ENCODE assay signal across 27 cellular contexts in the genomic region with DNA sequence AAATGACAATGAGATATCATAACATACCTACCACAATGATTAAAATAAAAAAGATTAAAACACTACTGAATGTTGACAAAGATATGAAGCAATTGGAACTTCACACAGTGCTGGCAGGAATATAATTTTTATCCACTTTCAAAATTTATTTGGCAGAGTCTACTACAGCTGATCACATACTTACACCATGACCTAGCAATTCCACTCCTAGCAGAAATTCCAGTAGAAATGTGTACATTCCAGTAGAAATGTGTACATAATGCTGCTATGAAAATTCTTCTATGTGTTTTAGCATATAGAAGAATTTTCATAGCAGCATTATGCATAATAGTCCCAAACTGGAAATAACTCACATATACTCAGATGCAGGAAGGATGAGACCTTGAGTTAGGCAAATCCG. TPM values are rescaled to one million over a fixed set of nuclear protein-coding genes. Genes with fewer than 3 reads are reported as not detected.
DNase-seq lines count a peak whose midpoint lies in the region; ATAC-seq and TF ChIP-seq lines count a peak whose summit lies in the region.
"Had no signal": no experiment of that assay in that cellular context is flagged by ENCODE, and none has a peak within 500 bp of the region (broad histone marks: within the 10 kb centered on the region; RNA-seq: fewer than 3 reads in every experiment).

No MANE protein-coding gene starts in this region.

- H3K27me3 Mint-ChIP-seq in HFFc6 (ENCODE audit: insufficient read depth) = no peaks in the 10 kb centered on the region; the same call in 1 of the 2 replicates

- intact Hi-C loops in A673 (cut with micrococcal nuclease; ENCODE audit: unreplicated experiment) (no loop called here), mammary epithelial cell (cut with micrococcal nuclease) (no loop called here), right cardiac atrium (cut with DNase I) (no loop called here)

- peaks cover 6% of the 10 kb centered on the region; the same call in 1 of the 2 replicates for H3K36me3 Mint-ChIP-seq in HFFc6 (ENCODE audit: low read depth)

- TF ChIP-seq CTCF in A673 (conservative IDR thresholded peaks at IDR 0.05; ENCODE audit: low read depth, low read length) (no peak), HFFc6 (IDR thresholded peaks at IDR 0.05) (no peak), mammary epithelial cell (conservative IDR thresholded peaks at IDR 0.05 in 1 of 2, IDR thresholded peaks at IDR 0.05 in 1 of 2; ENCODE audit: extremely low read depth in 1 of 2, insufficient read depth in 1 of 2, low read depth in 1 of 2, low read length in 2 of 2) (no peak), fibroblast of villous mesenchyme (IDR thresholded peaks at IDR 0.05; ENCODE audit: insufficient read depth, low read depth, low read length) (no peak), WERI-Rb-1 (IDR thresholded peaks at IDR 0.05; ENCODE audit: low read depth, low read length) (no peak), BE2C (IDR thresholded peaks at IDR 0.05; ENCODE audit: low read depth, low read length) (no peak)

- H3K27ac ChIP-seq in A673 (ENCODE audit: low read depth, low read length, poor library complexity, severe bottlenecking) (no peak overlapping the region), mammary epithelial cell (ENCODE audit: insufficient read depth, low read depth, low read length) (no peak overlapping the region), WERI-Rb-1 (no peak overlapping the region), right cardiac atrium (ENCODE audit: low read length) (no peak overlapping the region)
- H3K27ac ChIP-seq: lower lobe of right lung, psoas muscle had no signal

- H3K9me3 ChIP-seq in A673 (ENCODE audit: low read depth, low read length, poor library complexity, severe bottlenecking) = no peaks in the 10 kb centered on the region
- H3K9me3 ChIP-seq in mammary epithelial cell (replicated peaks; ENCODE audit: insufficient read depth, low read length) = no peaks in the 10 kb centered on the region
- no peaks in the 10 kb centered on the region for H3K9me3 ChIP-seq in WERI-Rb-1 (ENCODE audit: severe bottlenecking)
- no peaks in the 10 kb centered on the region for H3K9me3 ChIP-seq in right cardiac atrium (ENCODE audit: control insufficient read depth, low read length)
- H3K9me3 ChIP-seq in BE2C = no peaks in the 10 kb centered on the region
- H3K9me3 ChIP-seq: lower lobe of right lung, psoas muscle had no signal

- H3K9me3 Mint-ChIP-seq in HFFc6 = no peaks in the 10 kb centered on the region
- H3K9me3 Mint-ChIP-seq: activated naive CD4-positive, alpha-beta T cell treated with anti-CD3 and anti-CD28 coated beads for 36 hours; activated T-cell treated with anti-CD3 and anti-CD28 coated beads, Interleukin-2, amount 50 U/mL, for 72 hours; neural crest cell had no signal

- H3K27me3 ChIP-seq in A673 (replicated peaks; ENCODE audit: insufficient read depth, low read depth, low read length, poor library complexity) (no peaks in the 10 kb centered on the region), mammary epithelial cell (ENCODE audit: insufficient read depth, low read length) (no peaks in the 10 kb centered on the region), WERI-Rb-1 (ENCODE audit: insufficient read depth, low read depth, severe bottlenecking) (no peaks in the 10 kb centered on the region), right cardiac atrium (ENCODE audit: control insufficient read depth, insufficient read depth) (no peaks in the 10 kb centered on the region), BE2C (no peaks in the 10 kb centered on the region)

- DNase-seq in A673 (ENCODE audit: low spot score) (peak; percentile 42), HFFc6 (peak; percentile 22), mammary epithelial cell (peak; percentile 6), fibroblast of villous mesenchyme (ENCODE audit: low read depth) (peak; percentile 32), WERI-Rb-1 (no peak), right cardiac atrium (no peak), BE2C (no peak)
- DNase-seq: activated CD4-positive, alpha-beta T cell treated with anti-CD3 and anti-CD28 coated beads for 4 hours; activated naive CD4-positive, alpha-beta T cell treated with anti-CD3 and anti-CD28 coated beads for 36 hours; activated T-cell treated with anti-CD3 and anti-CD28 coated beads, Interleukin-2, amount 50 U/mL, for 72 hours; anterior cingulate cortex; cerebellar nuclear complex; COR-L47; DMS79; effector CD8-positive, alpha-beta T cell; glutamatergic neuron; lower lobe of right lung; NCI-H1105 treated with DMSO at 0.1 percent for 48 hours; NCI-H2081; NCI-H82; psoas muscle; small intestine; stimulated activated CD4-positive, alpha-beta T cell treated with anti-CD3 and anti-CD28 coated beads, Interleukin-2, amount 100 ng/mL, for 24 hours had no signal

- BruUV-seq in A673 (replicated peaks; lab: Mats Ljungman, UMichigan) (no TSS peak), mammary epithelial cell (replicated peaks; lab: Mats Ljungman, UMichigan) (no TSS peak)

- WGBS in mammary epithelial cell (ENCODE audit: low coverage, missing lambda C conversion rate) = 90% methylated on average over 1 of the region's 1 CpG
- WGBS in right cardiac atrium = 100% methylated on average over 1 of the region's 1 CpG

- H3K9ac ChIP-seq in mammary epithelial cell (ENCODE audit: insufficient read depth, low read length) = no peak overlapping the region

- H3K4me2 ChIP-seq in mammary epithelial cell (ENCODE audit: insufficient read depth, low read depth, low read length) = no peak overlapping the region

- H3K36me3 ChIP-seq in A673 (ENCODE audit: insufficient read depth, low read length, poor library complexity, severe bottlenecking) (no peaks in the 10 kb centered on the region), mammary epithelial cell (ENCODE audit: insufficient read depth, low read length) (no peaks in the 10 kb centered on the region), WERI-Rb-1 (no peaks in the 10 kb centered on the region), BE2C (no peaks in the 10 kb centered on the region)
- H3K36me3 ChIP-seq: lower lobe of right lung had no signal

- CTCF ChIA-PET in A673 (lab: Charles Lee) = no interaction called here
- CTCF ChIA-PET in mammary epithelial cell (lab: Charles Lee; ENCODE audit: low non-redundant PET) = no interaction called here

- H4K20me1 ChIP-seq in mammary epithelial cell (ENCODE audit: insufficient read depth, low read length) = no peaks in the 10 kb centered on the region

- ATAC-seq in HG02938 (IDR thresholded peaks at IDR 0.05; ENCODE audit: unreplicated experiment) = no peak
- no peak for ATAC-seq in right cardiac atrium
- ATAC-seq: activated T-cell treated with anti-CD3 and anti-CD28 coated beads, Interleukin-2, amount 50 U/mL, for 72 hours; HCT116; lower lobe of right lung; psoas muscle; SK-N-SH treated with all-trans-retinoic acid at 6 μM for 48 hours had no signal

- H3K4me3 Mint-ChIP-seq in HFFc6 = peak overlapping the region; percentile 70
- H3K4me3 Mint-ChIP-seq: activated naive CD4-positive, alpha-beta T cell treated with anti-CD3 and anti-CD28 coated beads for 36 hours; activated T-cell treated with anti-CD3 and anti-CD28 coated beads, Interleukin-2, amount 50 U/mL, for 72 hours; neural crest cell had no signal

- H3K27ac Mint-ChIP-seq in HFFc6 = peak overlapping the region; percentile 60
- H3K27ac Mint-ChIP-seq: activated naive CD4-positive, alpha-beta T cell treated with anti-CD3 and anti-CD28 coated beads for 36 hours; activated T-cell treated with anti-CD3 and anti-CD28 coated beads, Interleukin-2, amount 50 U/mL, for 72 hours had no signal

- H3K4me1 ChIP-seq in A673 (ENCODE audit: insufficient read depth, low read length, poor library complexity, severe bottlenecking) (peaks cover 11% of the 10 kb centered on the region), mammary epithelial cell (ENCODE audit: insufficient read depth, low read length) (peaks cover 12% of the 10 kb centered on the region), right cardiac atrium (ENCODE audit: control insufficient read depth, insufficient read depth, low read length) (no peaks in the 10 kb centered on the region), BE2C (no peaks in the 10 kb centered on the region)
- H3K4me1 ChIP-seq: lower lobe of right lung, psoas muscle had no signal

- peaks cover 89% of the 10 kb centered on the region for H3K4me1 Mint-ChIP-seq in HFFc6 (ENCODE audit: low read depth)
- H3K4me1 Mint-ChIP-seq: neural crest cell had no signal

- H3K4me3 ChIP-seq in A673 (ENCODE audit: low read depth, low read length, poor library complexity, severe bottlenecking) = no peak overlapping the region
- no peak overlapping the region for H3K4me3 ChIP-seq in mammary epithelial cell (replicated peaks in 1 of 3; ENCODE audit: insufficient read depth in 1 of 3, low read depth in 2 of 3, low read length in 3 of 3)
- no peak overlapping the region for H3K4me3 ChIP-seq in fibroblast of villous mesenchyme (ENCODE audit: low read depth, low read length)
- no peak overlapping the region for H3K4me3 ChIP-seq in WERI-Rb-1 (ENCODE audit: low read depth, low read length)
- H3K4me3 ChIP-seq in right cardiac atrium (ENCODE audit: low read length) = no peak overlapping the region
- no peak overlapping the region for H3K4me3 ChIP-seq in BE2C (ENCODE audit: low read depth, low read length)
- H3K4me3 ChIP-seq: lower lobe of right lung, psoas muscle had no signal

- POLR2A ChIA-PET in A673 (lab: Charles Lee; ENCODE audit: low non-redundant PET) = no interaction called here

- H2AFZ ChIP-seq in mammary epithelial cell (ENCODE audit: low read depth, low read length) = no peak overlapping the region

- dilution Hi-C loops in mammary epithelial cell (cut with HindIII; ENCODE audit: low sequenced_read_pairs) = no loop called here

- H3K79me2 ChIP-seq in mammary epithelial cell (ENCODE audit: insufficient read depth, low read length) = no peaks in the 10 kb centered on the region

- in situ Hi-C loops in mammary epithelial cell (cut with MboI; ENCODE audit: low sequenced_read_pairs in 2 of 2) = no loop called here

RNA-seq across cellular contexts. Expression of a gene that starts 43.5 kb away (rescaled TPM):
- total RNA-seq in A673 (2021) (40.9 and 48.8 TPM in 2 replicates), mammary epithelial cell (10 to 100 TPM; 32.8 to 37.6 TPM), fibroblast of villous mesenchyme (62.8 and 81.2 TPM in 2 replicates), right cardiac atrium (10 to 100 TPM; 23.5 to 33.8 (median 29.8) TPM)
- 10 to 100 TPM; 53.6 to 65.3 (median 58.7) TPM for total RNA-seq in HFFc6 (2021; fragmentation: NEBNext Ultra II Directional; extraction: Animal tissue kit (Norgen Biotek cat#: 25700))
- polyA plus RNA-seq in mammary epithelial cell (25.3 TPM), right cardiac atrium (14.3 TPM)
- polyA minus RNA-seq in mammary epithelial cell = 22.1 TPM
- 32.7 TPM for polyA plus RNA-seq in BE2C (2012; ENCODE audit: insufficient read depth, insufficient read length, low read depth)

Comparison
In these comparisons a context has a peak if more than half of its experiments do, and no peak if none do; other contexts are left out.
1. DNase-seq: peak in A673 (single experiment), HFFc6 (single experiment), mammary epithelial cell (single experiment) and fibroblast of villous mesenchyme (single experiment); none in WERI-Rb-1 (single experiment), right cardiac atrium (0 of 3) and BE2C (single experiment).